In the genomic region with DNA sequence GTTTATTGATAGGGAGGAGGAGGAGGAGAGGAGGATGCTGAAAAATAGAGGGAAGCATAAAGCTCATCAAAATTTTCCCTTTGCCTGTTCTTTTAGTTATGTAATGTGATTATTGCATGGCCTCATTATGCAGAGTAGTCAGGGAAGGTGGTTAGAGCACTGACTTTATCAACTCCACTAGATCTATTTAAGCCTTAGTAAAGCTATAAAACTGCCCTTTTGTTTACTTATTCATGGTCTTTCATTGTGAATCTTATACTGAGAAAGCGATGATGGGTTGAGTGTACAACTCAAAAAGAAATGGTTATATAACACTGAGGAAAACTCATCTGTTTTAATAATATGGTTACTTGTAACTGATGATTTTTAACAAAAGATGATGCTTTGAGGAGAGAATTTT, we compare ENCODE assay signal across 28 cellular contexts.
DNase-seq lines count a peak whose midpoint lies in the region; ATAC-seq and TF ChIP-seq lines count a peak whose summit lies in the region.
"Had no signal": no experiment of that assay in that cellular context is flagged by ENCODE, and none has a peak within 500 bp of the region (broad histone marks: within the 10 kb centered on the region; RNA-seq: fewer than 3 reads in every experiment).

No MANE protein-coding gene starts in this region.

- no peak overlapping the region for H2AFZ ChIP-seq in OCI-LY3 (ENCODE audit: low read depth, low read length)

- ATAC-seq in stimulated activated naive CD8-positive, alpha-beta T cell treated with anti-CD3 and anti-CD28 coated beads, Interleukin-15, amount 100 ng/mL, for 72 hours: no peak
- no peak for ATAC-seq in stimulated activated naive CD8-positive, alpha-beta T cell treated with anti-CD3 and anti-CD28 coated beads, Interleukin-15, Interleukin-2, amounts not matched to agents 100 U/mL and 50 U/mL, for 24 hours
- ATAC-seq in GM18870 (IDR thresholded peaks at IDR 0.05; ENCODE audit: unreplicated experiment): no peak
- ATAC-seq: Panc1, SK-N-SH treated with all-trans-retinoic acid at 6 μM for 48 hours had no signal

- no peaks in the 10 kb centered on the region for H3K9me3 ChIP-seq in OCI-LY3 (ENCODE audit: insufficient read depth, low read length)
- H3K9me3 ChIP-seq: Caco-2, colonic mucosa, left ventricle myocardium inferior, tibial nerve had no signal

- H3K4me3 Mint-ChIP-seq in stimulated activated naive CD8-positive, alpha-beta T cell treated with anti-CD3 and anti-CD28 coated beads, Interleukin-15, amount 100 ng/mL, for 72 hours: peak overlapping the region; percentile 43 to 46
- H3K4me3 Mint-ChIP-seq: activated naive CD4-positive, alpha-beta T cell treated with anti-CD3 and anti-CD28 coated beads for 36 hours had no signal

- H3K4me3 ChIP-seq in OCI-LY3 (ENCODE audit: low read length): no peak overlapping the region
- no peak overlapping the region for H3K4me3 ChIP-seq in fibroblast of villous mesenchyme (ENCODE audit: low read depth, low read length)
- H3K4me3 ChIP-seq: BLaER1, colonic mucosa, left ventricle myocardium inferior, smooth muscle cell, tibial nerve had no signal

- no peak overlapping the region for H3K27ac ChIP-seq in OCI-LY3 (ENCODE audit: low read length)
- H3K27ac ChIP-seq: BLaER1, colonic mucosa, left ventricle myocardium inferior, tibial nerve had no signal

- no peaks in the 10 kb centered on the region for H3K27me3 Mint-ChIP-seq in stimulated activated naive CD8-positive, alpha-beta T cell treated with anti-CD3 and anti-CD28 coated beads, Interleukin-15, amount 100 ng/mL, for 72 hours

- H3K27ac Mint-ChIP-seq in stimulated activated naive CD8-positive, alpha-beta T cell treated with anti-CD3 and anti-CD28 coated beads, Interleukin-15, amount 100 ng/mL, for 72 hours: no peak overlapping the region
- H3K27ac Mint-ChIP-seq: activated naive CD4-positive, alpha-beta T cell treated with anti-CD3 and anti-CD28 coated beads for 36 hours had no signal

- no peaks in the 10 kb centered on the region for H3K9me3 Mint-ChIP-seq in stimulated activated naive CD8-positive, alpha-beta T cell treated with anti-CD3 and anti-CD28 coated beads, Interleukin-15, amount 100 ng/mL, for 72 hours
- H3K9me3 Mint-ChIP-seq: activated naive CD4-positive, alpha-beta T cell treated with anti-CD3 and anti-CD28 coated beads for 36 hours had no signal

- H3K79me2 ChIP-seq in OCI-LY3 (ENCODE audit: low read length): peaks cover 99% of the 10 kb centered on the region

- no peaks in the 10 kb centered on the region for H3K36me3 ChIP-seq in OCI-LY3 (replicated peaks; ENCODE audit: low read depth, low read length)
- H3K36me3 ChIP-seq: colonic mucosa, left ventricle myocardium inferior, tibial nerve had no signal

- H3K4me1 Mint-ChIP-seq in stimulated activated naive CD8-positive, alpha-beta T cell treated with anti-CD3 and anti-CD28 coated beads, Interleukin-15, amount 100 ng/mL, for 72 hours: peaks cover 93% of the 10 kb centered on the region

- no peak for TF ChIP-seq CTCF in OCI-LY3 (IDR thresholded peaks at IDR 0.05; ENCODE audit: low read depth, low read length)
- no peak for TF ChIP-seq CTCF in fibroblast of villous mesenchyme (IDR thresholded peaks at IDR 0.05; ENCODE audit: insufficient read depth, low read depth, low read length)

- peaks cover 45% of the 10 kb centered on the region for H3K4me1 ChIP-seq in OCI-LY3 (ENCODE audit: low read length)
- H3K4me1 ChIP-seq: colonic mucosa had no signal

- peak overlapping the region; percentile 98 for H3K4me2 ChIP-seq in OCI-LY3 (ENCODE audit: low read length)
- H3K4me2 ChIP-seq: BLaER1 had no signal

- no peaks in the 10 kb centered on the region for H3K27me3 ChIP-seq in OCI-LY3 (ENCODE audit: low read depth, low read length)
- H3K27me3 ChIP-seq: BLaER1, colonic mucosa, tibial nerve had no signal

- DNase-seq in stimulated activated naive CD8-positive, alpha-beta T cell treated with anti-CD3 and anti-CD28 coated beads, Interleukin-15, amount 100 ng/mL, for 72 hours: no peak
- DNase-seq in stimulated activated naive CD8-positive, alpha-beta T cell treated with anti-CD3 and anti-CD28 coated beads, Interleukin-15, Interleukin-2, amounts not matched to agents 100 U/mL and 50 U/mL, for 24 hours: no peak
- DNase-seq in fibroblast of villous mesenchyme (ENCODE audit: low read depth) (peak; percentile 44), HUDEP-2 (lab: John Stamatoyannopoulos, UW; ENCODE audit: unreplicated experiment in 76 of 76) (no peak), C1 segment of cervical spinal cord (lab: John Stamatoyannopoulos, UW) (no peak)
- DNase-seq: activated CD4-positive, alpha-beta T cell treated with anti-CD3 and anti-CD28 coated beads for 1 hour; activated naive CD4-positive, alpha-beta T cell treated with anti-CD3 and anti-CD28 coated beads for 36 hours; anterior cingulate cortex; Caco-2; colonic mucosa; effector CD8-positive, alpha-beta T cell; H7; left ventricle myocardium inferior; NCI-H1417; NCI-H2029; NCI-H510A treated with DMSO at 0.1 percent for 48 hours; NK-92 treated with Interleukin-12 subunit alpha and Interleukin-12 subunit beta, amount 100 ng/mL, for 24 hours; posterior cingulate gyrus; right cardiac atrium; Right ventricle myocardium superior; stimulated activated CD4-positive, alpha-beta T cell treated with anti-CD3 and anti-CD28 coated beads, Interleukin-1b, Interleukin-23, amount 100 ng/mL, for 48 hours had no signal

- H4K20me1 ChIP-seq in OCI-LY3 (ENCODE audit: insufficient read depth, low read length): peaks cover 93% of the 10 kb centered on the region

- no peak overlapping the region for H3K9ac ChIP-seq in OCI-LY3 (ENCODE audit: low read length)
- H3K9ac ChIP-seq: BLaER1 had no signal
